ENCODE assay signal across 1 cellular context in genomic region chr1:20540281-20540680, GRCh38.
TF ChIP-seq lines count a peak whose summit lies in the region.

No MANE protein-coding gene starts in this region.

TF ChIP-seq in HepG2, 621 proteins besides CTCF, POLR2A, EP300 and RAD21:
- no peak for TF ChIP-seq THRA (CRISPR knock-in tag; IDR thresholded peaks at IDR 0.05; ENCODE audit: borderline replicate concordance)
- TF ChIP-seq ZNF382 (CRISPR knock-in tag; IDR thresholded peaks at IDR 0.05; ENCODE audit: borderline replicate concordance) = no peak
- TF ChIP-seq SMC3 (IDR thresholded peaks at IDR 0.05; ENCODE audit: low read length) = no peak
- TF ChIP-seq NR3C1 (CRISPR knock-in tag; IDR thresholded peaks at IDR 0.05) = no peak
- no peak for TF ChIP-seq SP4 (CRISPR knock-in tag; IDR thresholded peaks at IDR 0.05)
- no peak for TF ChIP-seq ZNF232 (CRISPR knock-in tag; IDR thresholded peaks at IDR 0.05; ENCODE audit: borderline replicate concordance)
- no peak for TF ChIP-seq ZNF678 (CRISPR knock-in tag; IDR thresholded peaks at IDR 0.05)
